Comparison of ENCODE assay signal across 1 cellular context in genomic region chrX:129773649-129774458, GRCh38.
TF ChIP-seq lines count a peak whose summit lies in the region.

No MANE protein-coding gene starts in this region.

TF ChIP-seq in GM23338, 12 proteins besides CTCF, POLR2A, EP300 and RAD21 (continued from another document):
- TF ChIP-seq REST (IDR thresholded peaks at IDR 0.05; ENCODE audit: unreplicated experiment) (no peak), EZH2 (IDR thresholded peaks at IDR 0.05; ENCODE audit: low read depth, unreplicated experiment) (no peak)
TF ChIP-seq in GM23338: peak in this region for 0.
